Comparison of ENCODE assay signal across 9 cellular contexts in the genomic region with DNA sequence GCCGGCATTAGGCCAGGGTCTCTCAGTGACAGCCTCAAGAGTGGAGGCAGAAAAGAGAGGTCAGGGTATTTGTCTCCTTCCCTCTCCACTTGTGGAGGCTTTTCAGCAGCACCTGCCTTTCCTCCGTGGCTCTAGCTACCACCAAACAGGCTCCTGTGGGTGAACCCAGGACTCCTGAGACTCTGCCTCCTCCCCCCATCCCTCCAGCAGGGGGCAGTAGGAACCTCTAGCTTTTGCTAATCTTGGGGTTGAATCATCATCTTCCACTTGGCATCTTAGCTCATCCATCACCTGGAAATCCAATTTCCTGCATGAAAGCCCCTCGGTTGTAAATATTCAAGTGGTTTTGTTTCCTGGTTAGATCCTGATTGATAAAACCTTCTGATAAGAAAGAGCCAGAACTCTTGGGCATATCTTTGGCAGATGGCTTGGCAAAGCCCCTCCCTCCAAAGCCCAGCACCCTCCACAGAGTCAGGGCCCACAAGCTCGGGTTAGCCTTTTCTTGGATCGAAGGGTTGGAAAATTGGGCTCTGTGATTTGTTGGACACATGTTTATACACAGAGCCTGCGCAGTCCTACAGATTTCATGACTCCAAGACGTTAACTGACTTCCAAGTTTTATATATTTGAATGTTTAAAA.
DNase-seq lines count a peak whose midpoint lies in the region; ATAC-seq, FAIRE-seq and TF ChIP-seq lines count a peak whose summit lies in the region.
"Had no signal": no experiment of that assay in that cellular context is flagged by ENCODE, and none has a peak within 500 bp of the region (broad histone marks: within the 10 kb centered on the region; RNA-seq: fewer than 3 reads in every experiment).

No MANE protein-coding gene starts in this region.

- TF ChIP-seq CTCF in Caco-2 (IDR thresholded peaks at IDR 0.05; ENCODE audit: insufficient read depth in 1 of 2, low read depth in 1 of 2, low read length in 1 of 2, severe bottlenecking in 1 of 2, unreplicated experiment in 1 of 2) (peak; percentile 13 to 16), WERI-Rb-1 (IDR thresholded peaks at IDR 0.05; ENCODE audit: low read depth, low read length) (peak; percentile 81), MM.1S (IDR thresholded peaks at IDR 0.05; ENCODE audit: low read length) (no peak)

- POLR2A ChIA-PET in Caco-2 (lab: Charles Lee): no interaction called here

- no peak overlapping the region for H3K27ac Mint-ChIP-seq in Caco-2 (ENCODE audit: unreplicated experiment)
- H3K27ac Mint-ChIP-seq: activated naive CD4-positive, alpha-beta T cell treated with anti-CD3 and anti-CD28 coated beads, Interleukin-2, amount 50 U/mL, for 24 hours had no signal

- ATAC-seq in GM18868 (IDR thresholded peaks at IDR 0.05; ENCODE audit: unreplicated experiment) (peak; percentile 82), HG03520 (IDR thresholded peaks at IDR 0.05; ENCODE audit: unreplicated experiment) (no peak), HG02981 (IDR thresholded peaks at IDR 0.05; ENCODE audit: unreplicated experiment) (no peak)

- DNase-seq in Caco-2 (peak in 1 of 2 experiments; percentile 11), WERI-Rb-1 (peak; percentile 70), left kidney (ENCODE audit: low read depth, low spot score) (peak; percentile 54), MM.1S (no peak), H54 (ENCODE audit: insufficient read length, low spot score) (no peak)

- H3F3A ChIP-seq in MM.1S (ENCODE audit: insufficient read depth, low read length): no peaks in the 10 kb centered on the region

- H3K36me3 Mint-ChIP-seq in Caco-2 (ENCODE audit: insufficient read depth, unreplicated experiment): no peaks in the 10 kb centered on the region
- H3K36me3 Mint-ChIP-seq: activated naive CD4-positive, alpha-beta T cell treated with anti-CD3 and anti-CD28 coated beads, Interleukin-2, amount 50 U/mL, for 24 hours had no signal

- H3K9me3 ChIP-seq in Caco-2: no peaks in the 10 kb centered on the region
- H3K9me3 ChIP-seq in WERI-Rb-1 (ENCODE audit: severe bottlenecking): no peaks in the 10 kb centered on the region
- H3K9me3 ChIP-seq in MM.1S (replicated peaks; ENCODE audit: insufficient read depth, low read length): no peaks in the 10 kb centered on the region

- H3K9me3 Mint-ChIP-seq in Caco-2 (ENCODE audit: unreplicated experiment): no peaks in the 10 kb centered on the region

- no TSS peak for BruUV-seq in Caco-2 (replicated peaks; lab: Mats Ljungman, UMichigan)

- no peaks in the 10 kb centered on the region for H3K4me1 Mint-ChIP-seq in Caco-2 (ENCODE audit: low read depth, unreplicated experiment)
- H3K4me1 Mint-ChIP-seq: activated naive CD4-positive, alpha-beta T cell treated with anti-CD3 and anti-CD28 coated beads, Interleukin-2, amount 50 U/mL, for 24 hours had no signal

- H3K27me3 ChIP-seq in Caco-2 (replicated peaks; ENCODE audit: control insufficient read depth, insufficient read depth, low read length) (no peaks in the 10 kb centered on the region), WERI-Rb-1 (ENCODE audit: insufficient read depth, low read depth, severe bottlenecking) (no peaks in the 10 kb centered on the region), MM.1S (replicated peaks; ENCODE audit: insufficient read depth, low read length) (no peaks in the 10 kb centered on the region)

- H3K4me2 ChIP-seq in MM.1S (ENCODE audit: low read depth, low read length): no peak overlapping the region

- CTCF ChIA-PET in Caco-2 (lab: Charles Lee): interaction anchor here (0.6 kb wide), 1 partner anchor 397 kb away, joined by 3 read pairs; no protein-coding TSS in a partner anchor

- intact Hi-C loops in Caco-2 (cut with micrococcal nuclease; ENCODE audit: unreplicated experiment): no loop called here

- TF ChIP-seq POLR2A in H54 (IDR thresholded peaks at IDR 0.05; ENCODE audit: low read depth, low read length): no peak

- no peak overlapping the region for H3K9ac ChIP-seq in MM.1S (ENCODE audit: low read length)

- no peaks in the 10 kb centered on the region for H3K4me1 ChIP-seq in Caco-2
- H3K4me1 ChIP-seq in MM.1S (ENCODE audit: low read length): no peaks in the 10 kb centered on the region

- no peak for FAIRE-seq in H54 (lab: Jason Lieb, UNC)

- H3K27me3 Mint-ChIP-seq in Caco-2 (ENCODE audit: insufficient read depth, unreplicated experiment): no peaks in the 10 kb centered on the region

- no peaks in the 10 kb centered on the region for H3K36me3 ChIP-seq in Caco-2 (ENCODE audit: control insufficient read depth, insufficient read depth, low read length)
- H3K36me3 ChIP-seq in WERI-Rb-1: no peaks in the 10 kb centered on the region
- no peaks in the 10 kb centered on the region for H3K36me3 ChIP-seq in MM.1S (replicated peaks; ENCODE audit: insufficient read depth, low read length)

- no peaks in the 10 kb centered on the region for H3K9me2 ChIP-seq in MM.1S (replicated peaks; ENCODE audit: insufficient read depth, low read length)

- H3K27ac ChIP-seq in WERI-Rb-1 (no peak overlapping the region), MM.1S (ENCODE audit: low read length) (no peak overlapping the region)

- H3K4me3 ChIP-seq in Caco-2 (ENCODE audit: low read depth, low read length): no peak overlapping the region
- H3K4me3 ChIP-seq in WERI-Rb-1 (ENCODE audit: low read depth, low read length): no peak overlapping the region
- H3K4me3 ChIP-seq in MM.1S (ENCODE audit: low read length): no peak overlapping the region

- no peaks in the 10 kb centered on the region for H4K20me1 ChIP-seq in MM.1S (ENCODE audit: insufficient read depth, low read length)

- H3K79me2 ChIP-seq in MM.1S (ENCODE audit: low read length): no peaks in the 10 kb centered on the region

- H2AFZ ChIP-seq in MM.1S (ENCODE audit: low read length): no peak overlapping the region

- H3K4me3 Mint-ChIP-seq in Caco-2 (ENCODE audit: unreplicated experiment): no peak overlapping the region
- H3K4me3 Mint-ChIP-seq: activated naive CD4-positive, alpha-beta T cell treated with anti-CD3 and anti-CD28 coated beads, Interleukin-2, amount 50 U/mL, for 24 hours had no signal

Comparison
In these comparisons a context has a peak if more than half of its experiments do, and no peak if none do; other contexts are left out.
1. DNase-seq: peak in WERI-Rb-1 (single experiment) and left kidney (single experiment); none in MM.1S (single experiment) and H54 (single experiment).